Comparison of ENCODE assay signal across 1 cellular context in the genomic region with DNA sequence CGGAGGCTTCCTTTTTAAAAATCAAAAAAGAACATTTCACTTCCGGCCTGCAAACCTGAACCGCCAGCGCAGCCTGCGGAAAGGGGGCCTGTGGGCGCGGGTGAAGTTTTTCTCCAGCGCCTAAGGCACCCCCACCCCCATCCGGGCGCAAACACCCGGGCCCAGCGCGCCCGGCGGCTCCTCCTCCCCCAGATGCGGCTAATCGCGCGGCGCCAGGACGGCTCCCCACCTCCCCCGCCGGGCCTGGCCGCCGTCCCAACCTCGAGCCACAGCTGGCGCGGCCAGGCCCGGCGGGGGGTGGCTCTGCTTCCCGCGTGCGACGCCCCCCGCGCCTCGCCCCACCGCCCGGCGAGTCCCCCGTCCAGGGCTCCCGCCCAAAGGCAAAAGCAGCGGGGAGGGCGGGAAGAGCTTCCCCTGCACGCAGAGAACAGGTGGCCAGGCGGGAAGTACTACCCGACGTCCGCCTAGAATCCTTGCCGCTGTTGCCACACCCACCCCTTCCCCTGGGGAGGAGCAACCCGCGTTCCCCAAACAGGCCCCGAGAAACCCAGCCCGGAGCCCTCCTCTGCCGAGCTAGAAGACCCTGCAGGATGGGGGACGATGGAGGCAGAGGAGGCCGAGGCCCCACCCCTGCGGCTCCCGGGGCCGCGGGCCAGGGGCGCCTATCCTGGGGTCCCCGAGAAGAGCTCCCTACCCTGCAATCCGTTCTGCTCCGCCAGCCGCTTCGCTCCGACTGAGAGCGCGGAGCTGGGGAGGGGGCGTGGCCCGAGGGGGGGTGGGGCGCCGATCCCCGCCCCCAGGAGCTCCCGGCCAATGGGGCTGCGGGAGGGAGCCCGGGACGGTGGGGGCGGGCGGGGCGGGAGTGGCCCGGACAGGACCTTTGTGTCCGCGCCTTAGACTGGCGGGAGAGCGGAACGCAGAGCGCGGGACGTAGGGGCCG.
A peak's percentile ranks its signal among the peaks of the same experiment; 100 is the strongest.
TF ChIP-seq lines count a peak whose summit lies in the region.

A gene (minus strand): TSS at position 735 of the 940 bp plus-strand sequence. CDS start 9,678 bp downstream, outside the sequence.

TF ChIP-seq in H1, 55 proteins besides CTCF, POLR2A, EP300 and RAD21 (continued from another document):
- TF ChIP-seq POLR2AphosphoS5 (IDR thresholded peaks at IDR 0.05; ENCODE audit: low read depth, low read length) (peak; percentile 84), TAF7 (optimal IDR thresholded peaks at IDR 0.05; ENCODE audit: borderline replicate concordance, low read depth, low read length) (peak; percentile 96), SP4 (IDR thresholded peaks at IDR 0.05; ENCODE audit: low read length) (no peak), KDM4A (IDR thresholded peaks at IDR 0.05; ENCODE audit: low read depth, low read length, severe bottlenecking) (peak; percentile 33), PHF8 (conservative IDR thresholded peaks at IDR 0.05; ENCODE audit: low read depth, low read length) (peak; percentile 87), CTBP2 (IDR thresholded peaks at IDR 0.05; ENCODE audit: borderline replicate concordance, insufficient read depth, insufficient read length, low read length) (peak; percentile 54), SIRT6 (IDR thresholded peaks at IDR 0.05; ENCODE audit: low read length) (no peak), TBP (IDR thresholded peaks at IDR 0.05; ENCODE audit: low read depth, low read length) (peak; percentile 84), CHD1 (IDR thresholded peaks at IDR 0.05; ENCODE audit: low read depth, low read length) (no peak), JUN (IDR thresholded peaks at IDR 0.05; ENCODE audit: low read depth, low read length) (no peak), GABPA (IDR thresholded peaks at IDR 0.05; ENCODE audit: borderline replicate concordance, insufficient read depth, low read length) (no peak; the same call in 1 of the 2 replicates)
